13 cellular contexts compared by ENCODE assay signal in genomic region chr17:50050431-50051032, GRCh38. TPM values are rescaled to one million over a fixed set of nuclear protein-coding genes. Genes with fewer than 3 reads are reported as not detected.
A peak's percentile ranks its signal among the peaks of the same experiment; 100 is the strongest.
DNase-seq lines count a peak whose midpoint lies in the region; ATAC-seq and TF ChIP-seq lines count a peak whose summit lies in the region.
"Had no signal": no experiment of that assay in that cellular context is flagged by ENCODE, and none has a peak within 500 bp of the region (broad histone marks: within the 10 kb centered on the region; RNA-seq: fewer than 3 reads in every experiment).

No MANE protein-coding gene starts in this region.

- no peaks in the 10 kb centered on the region for H3K36me3 Mint-ChIP-seq in activated naive CD8-positive, alpha-beta T cell treated with anti-CD3 and anti-CD28 coated beads for 36 hours
- no peaks in the 10 kb centered on the region for H3K36me3 Mint-ChIP-seq in activated naive CD8-positive, alpha-beta T cell treated with anti-CD3 and anti-CD28 coated beads, Interleukin-2, amount 50 U/mL, for 24 hours (ENCODE audit: low read depth)
- H3K36me3 Mint-ChIP-seq: memory B cell had no signal

- H3K4me3 ChIP-seq in epithelial cell of proximal tubule (ENCODE audit: low read depth, low read length) (no peak overlapping the region), HAP-1 (no peak overlapping the region)
- H3K4me3 ChIP-seq: pancreas, testis had no signal

- DNase-seq in activated naive CD8-positive, alpha-beta T cell treated with anti-CD3 and anti-CD28 coated beads for 36 hours = no peak
- DNase-seq in activated naive CD8-positive, alpha-beta T cell treated with anti-CD3 and anti-CD28 coated beads, Interleukin-2, amount 50 U/mL, for 24 hours = no peak
- no peak for DNase-seq in RWPE1 (ENCODE audit: low spot score)
- DNase-seq in epithelial cell of proximal tubule (ENCODE audit: low read depth) = no peak
- no peak for DNase-seq in ecto neural progenitor cell (ENCODE audit: low spot score)
- no peak for DNase-seq in anterior cingulate cortex (lab: John Stamatoyannopoulos, UW)
- DNase-seq in HAP-1 (ENCODE audit: low spot score in 2 of 2) = no peak
- DNase-seq in substantia nigra (lab: John Stamatoyannopoulos, UW) = no peak
- DNase-seq: activated B cell treated with CpG ODN at 0.5 μM for 24 hours, NCI-H1092 treated with DMSO at 0.1 percent for 48 hours, testis had no signal

- H3K4me1 ChIP-seq in HAP-1 = no peaks in the 10 kb centered on the region

- peak overlapping the region; percentile 86 for H3K27ac Mint-ChIP-seq in activated naive CD8-positive, alpha-beta T cell treated with anti-CD3 and anti-CD28 coated beads for 36 hours
- H3K27ac Mint-ChIP-seq in activated naive CD8-positive, alpha-beta T cell treated with anti-CD3 and anti-CD28 coated beads, Interleukin-2, amount 50 U/mL, for 24 hours = no peak overlapping the region
- H3K27ac Mint-ChIP-seq: activated B cell treated with CpG ODN at 0.5 μM for 24 hours had no signal

- CTCF ChIA-PET in RWPE1 (lab: Yijun Ruan, JAX) = interaction anchor here (0.7 kb wide), 1 partner anchor 419 kb away, joined by 4 read pairs; no protein-coding TSS in a partner anchor

- no peak for TF ChIP-seq CTCF in RWPE1 (conservative IDR thresholded peaks at IDR 0.05; ENCODE audit: low read depth)
- peak; percentile 15 for TF ChIP-seq CTCF in epithelial cell of proximal tubule (conservative IDR thresholded peaks at IDR 0.05; ENCODE audit: low read depth, low read length)

- no peak for ATAC-seq in activated naive CD8-positive, alpha-beta T cell treated with anti-CD3 and anti-CD28 coated beads, Interleukin-2, amount 50 U/mL, for 24 hours

- POLR2A ChIA-PET in RWPE1 (lab: Yijun Ruan, JAX; ENCODE audit: low non-redundant PET) = no interaction called here

- no peak overlapping the region for H3K4me3 Mint-ChIP-seq in activated naive CD8-positive, alpha-beta T cell treated with anti-CD3 and anti-CD28 coated beads for 36 hours
- no peak overlapping the region for H3K4me3 Mint-ChIP-seq in activated naive CD8-positive, alpha-beta T cell treated with anti-CD3 and anti-CD28 coated beads, Interleukin-2, amount 50 U/mL, for 24 hours
- H3K4me3 Mint-ChIP-seq: activated B cell treated with CpG ODN at 0.5 μM for 24 hours, memory B cell had no signal

- peaks cover 17% of the 10 kb centered on the region for H3K27me3 Mint-ChIP-seq in activated naive CD8-positive, alpha-beta T cell treated with anti-CD3 and anti-CD28 coated beads for 36 hours
- H3K27me3 Mint-ChIP-seq in activated naive CD8-positive, alpha-beta T cell treated with anti-CD3 and anti-CD28 coated beads, Interleukin-2, amount 50 U/mL, for 24 hours = peaks cover 12% of the 10 kb centered on the region

- peaks cover 28% of the 10 kb centered on the region for H3K4me1 Mint-ChIP-seq in activated naive CD8-positive, alpha-beta T cell treated with anti-CD3 and anti-CD28 coated beads for 36 hours
- H3K4me1 Mint-ChIP-seq in activated naive CD8-positive, alpha-beta T cell treated with anti-CD3 and anti-CD28 coated beads, Interleukin-2, amount 50 U/mL, for 24 hours = peaks cover 42% of the 10 kb centered on the region

- no peaks in the 10 kb centered on the region for H3K9me3 ChIP-seq in HAP-1
- H3K9me3 ChIP-seq: pancreas, testis had no signal

- H3K9me3 Mint-ChIP-seq in activated naive CD8-positive, alpha-beta T cell treated with anti-CD3 and anti-CD28 coated beads for 36 hours = no peaks in the 10 kb centered on the region
- H3K9me3 Mint-ChIP-seq in activated naive CD8-positive, alpha-beta T cell treated with anti-CD3 and anti-CD28 coated beads, Interleukin-2, amount 50 U/mL, for 24 hours = no peaks in the 10 kb centered on the region
- H3K9me3 Mint-ChIP-seq: activated B cell treated with CpG ODN at 0.5 μM for 24 hours, memory B cell had no signal

- H3K27ac ChIP-seq in RWPE1 (peak overlapping the region; percentile 100), substantia nigra (ENCODE audit: low read depth, low read length, poor library complexity, severe bottlenecking) (no peak overlapping the region)
- H3K27ac ChIP-seq: testis had no signal

- in situ Hi-C loops in HAP-1 (cut with MboI; ENCODE audit: low sequenced_read_pairs) = no loop called here

- no peaks in the 10 kb centered on the region for H3K27me3 ChIP-seq in HAP-1 (ENCODE audit: low read depth)
- H3K27me3 ChIP-seq: pancreas, testis had no signal

- no peaks in the 10 kb centered on the region for H3K36me3 ChIP-seq in HAP-1 (replicated peaks)
- H3K36me3 ChIP-seq: pancreas had no signal

RNA-seq across cellular contexts. Expression of gene ITGA3, which starts 5.4 kb away (rescaled TPM):
- 1 to 10 TPM; 3.7 to 5.1 TPM for total RNA-seq in activated naive CD8-positive, alpha-beta T cell treated with anti-CD3 and anti-CD28 coated beads for 36 hours
- 630 and 668 TPM in 2 replicates for total RNA-seq in epithelial cell of proximal tubule

RNA-seq across cellular contexts. Expression of gene PDK2, which starts 44.6 kb away (rescaled TPM):
- total RNA-seq in activated naive CD8-positive, alpha-beta T cell treated with anti-CD3 and anti-CD28 coated beads for 36 hours = 10 to 100 TPM in 1 of 2 experiments, 1 to 10 TPM in 1; 9.4 to 12.9 TPM
- total RNA-seq in epithelial cell of proximal tubule = 6.1 and 17.5 TPM in 2 replicates

RNA-seq across cellular contexts. Expression of gene DLX3, which starts 55.5 kb away (rescaled TPM):
- under 1 TPM; 0.16 to 0.19 TPM for total RNA-seq in activated naive CD8-positive, alpha-beta T cell treated with anti-CD3 and anti-CD28 coated beads for 36 hours
- total RNA-seq in epithelial cell of proximal tubule = not detected in 2 replicates
- total RNA-seq: activated B cell treated with CpG ODN at 0.5 μM for 24 hours had no signal

Comparison
In these comparisons a context has a peak if more than half of its experiments do, and no peak if none do; other contexts are left out.
1. RNA of gene ITGA3, which starts 5.4 kb away (total RNA-seq): 630 to 668 TPM in epithelial cell of proximal tubule; 3.7 to 5.1 TPM in activated naive CD8-positive, alpha-beta T cell treated with anti-CD3 and anti-CD28 coated beads for 36 hours; every median in the first group is over 100 times any median in the second.